ENCODE assay signal across 22 cellular contexts in the genomic region with DNA sequence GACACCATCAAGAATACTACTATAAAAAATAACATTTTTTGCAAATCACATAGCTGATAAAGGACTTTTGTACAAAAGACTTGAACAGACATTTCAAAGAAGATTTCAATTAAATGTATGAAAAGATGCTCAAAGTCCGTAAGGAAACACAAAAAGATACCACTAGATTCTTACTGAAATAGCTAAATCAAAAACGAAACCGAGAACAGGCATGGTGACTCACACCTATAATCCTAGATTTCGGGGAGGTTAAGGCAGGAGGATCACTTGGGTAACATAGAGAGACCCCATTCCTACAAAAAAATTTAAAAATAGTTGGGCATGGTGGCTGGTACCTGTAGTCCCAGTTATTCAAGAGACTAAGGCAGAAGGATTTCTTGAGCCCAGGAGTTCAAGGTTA.
"Had no signal": no experiment of that assay in that cellular context is flagged by ENCODE, and none has a peak within 500 bp of the region (broad histone marks: within the 10 kb centered on the region; RNA-seq: fewer than 3 reads in every experiment).

No MANE protein-coding gene starts in this region.

- H3K27ac ChIP-seq: RWPE1 had no signal

- DNase-seq: IMR-90, Karpas-422, KG1, MV-4-11, NCI-H1048, NCI-H1105, NCI-H1417 treated with DMSO at 0.1 percent for 48 hours, NCI-H187, NCI-H2029, NCI-H2081 treated with DMSO at 0.1 percent for 48 hours, NCI-H2171, NCI-H345, NCI-H446 treated with DMSO at 0.1 percent for 48 hours, NCI-H510A treated with DMSO at 0.1 percent for 48 hours, NCI-H526, NCI-H748 treated with DMSO at 0.1 percent for 48 hours, SHP77, SK-N-SH, SW 1271, T-cell had no signal

- H3K9me3 ChIP-seq: SK-N-SH had no signal

- ATAC-seq: HepG2, T-cell had no signal

- FAIRE-seq: HepG2 had no signal

- H3K4me2 ChIP-seq: SK-N-SH had no signal

- H3K9me2 ChIP-seq: SK-N-SH had no signal
